In the genomic region with DNA sequence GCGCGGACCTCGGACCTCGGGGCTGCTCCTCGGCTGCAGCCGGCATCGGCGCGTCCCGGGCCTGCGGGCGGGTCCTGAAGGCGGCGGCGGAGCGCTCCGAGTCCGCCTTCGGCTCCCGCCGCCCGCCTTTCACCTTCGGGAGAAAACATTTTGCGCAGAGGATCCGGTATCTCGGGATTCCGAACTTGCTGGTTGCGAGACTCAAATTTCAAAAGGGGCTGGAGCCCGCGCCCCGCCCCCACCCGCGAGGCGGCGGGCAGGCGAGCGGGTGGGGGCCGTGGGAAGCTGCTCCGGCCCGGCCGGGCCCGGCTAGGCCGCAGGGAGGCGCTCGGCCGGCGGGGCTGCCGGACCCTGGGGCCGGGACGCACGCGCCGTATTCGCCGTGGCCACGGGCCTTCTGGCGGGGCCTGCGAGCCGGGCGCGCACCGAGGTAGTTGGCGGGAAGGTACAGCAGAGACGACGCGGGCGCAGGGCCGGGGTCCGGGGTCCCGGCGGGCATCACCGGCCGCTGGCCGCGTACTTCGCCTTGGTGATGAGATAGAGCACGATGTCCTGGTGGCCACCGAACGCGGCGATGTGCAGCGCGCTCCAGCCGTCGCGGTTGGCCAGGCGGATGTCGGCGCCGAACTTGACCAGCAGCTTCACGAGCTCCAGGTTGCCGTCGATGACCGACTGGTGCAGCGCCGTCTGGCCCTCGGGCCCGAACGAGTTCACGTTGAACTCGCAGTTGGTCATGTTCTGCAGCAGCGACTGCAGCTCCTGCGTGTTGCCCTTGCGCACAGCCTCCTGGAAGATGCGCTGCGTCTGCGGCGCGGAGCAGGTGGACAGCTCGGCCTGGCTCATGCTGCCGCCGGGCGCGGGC, we compare ENCODE assay signal across 8 cellular contexts. TPM values are rescaled to one million over a fixed set of nuclear protein-coding genes. Genes with fewer than 3 reads are reported as not detected.
A peak's percentile ranks its signal among the peaks of the same experiment; 100 is the strongest.
DNase-seq lines count a peak whose midpoint lies in the region; ATAC-seq and TF ChIP-seq lines count a peak whose summit lies in the region.

No MANE protein-coding gene starts in this region.

- peaks cover 65% of the 10 kb centered on the region for H3K4me1 ChIP-seq in Panc1 (ENCODE audit: control insufficient read depth, insufficient read depth, low read length)
- H3K4me1 ChIP-seq in lower lobe of right lung = peaks cover 68% of the 10 kb centered on the region
- H3K4me1 ChIP-seq in transverse colon = peaks cover 24 to 77% (median 67%) of the 10 kb centered on the region in 4 donors

- H3K27ac ChIP-seq in Panc1 (ENCODE audit: low read length) (peak overlapping the region; percentile 25; the same call in 1 of the 2 replicates), lower lobe of right lung (peak overlapping the region; percentile 77), transverse colon (peak overlapping the region; percentile 86 to 91 (median 88))

- TF ChIP-seq POLR2A in transverse colon (IDR thresholded peaks at IDR 0.05) = no peak

- DNase-seq in Right ventricle myocardium inferior (ENCODE audit: missing footprints) = peak; percentile 50
- DNase-seq in cardiac septum (ENCODE audit: low spot score) = no peak
- DNase-seq in Panc1 (ENCODE audit: low read depth, low spot score) = no peak
- DNase-seq in cerebellum (ENCODE audit: low spot score) = peak; percentile 44
- peak; percentile 58 for DNase-seq in lower lobe of right lung
- peak; percentile 26 for DNase-seq in transverse colon

- H3K9me3 ChIP-seq in Panc1 (ENCODE audit: control insufficient read depth, insufficient read depth, low read depth, low read length) (no peaks in the 10 kb centered on the region), lower lobe of right lung (no peaks in the 10 kb centered on the region), transverse colon (no peaks in the 10 kb centered on the region)

- ATAC-seq in Right ventricle myocardium inferior = no peak
- peak; percentile 10 for ATAC-seq in HG02938 (IDR thresholded peaks at IDR 0.05; ENCODE audit: unreplicated experiment)
- ATAC-seq in Panc1 = peak; percentile 23
- peak in 1 of 2 donors; percentile 11 for ATAC-seq in lower lobe of right lung
- ATAC-seq in GM19324 (IDR thresholded peaks at IDR 0.05; ENCODE audit: low FRiP score, unreplicated experiment) = no peak

- TF ChIP-seq EP300 in transverse colon (IDR thresholded peaks at IDR 0.05; ENCODE audit: low read depth) = no peak

- POLR2A ChIA-PET in Panc1 (lab: Charles Lee) = interaction anchor here (0.7 kb wide), 1 partner anchor 266 kb away, joined by 3 read pairs; no protein-coding TSS in a partner anchor

- H3K36me3 ChIP-seq in Panc1 (ENCODE audit: control insufficient read depth, insufficient read depth, low read length) (no peaks in the 10 kb centered on the region), lower lobe of right lung (no peaks in the 10 kb centered on the region), transverse colon (no peaks in the 10 kb centered on the region)

- TF ChIP-seq CTCF in Panc1 (IDR thresholded peaks at IDR 0.05) (peak; percentile 81), lower lobe of right lung (IDR thresholded peaks at IDR 0.05) (peak; percentile 7), transverse colon (IDR thresholded peaks at IDR 0.05) (no peak)

- in situ Hi-C loops in Panc1 (cut with HindIII; ENCODE audit: low pct_unique_long_range_greater_than_20kb, low sequenced_read_pairs) (no loop called here), transverse colon (cut with MboI; ENCODE audit: low pct_ligation_motif_present in 1 of 4, low pct_unique_long_range_greater_than_20kb in 1 of 4, low sequenced_read_pairs in 3 of 4) (no loop called here)

- H3K27me3 ChIP-seq in Panc1 (ENCODE audit: control insufficient read depth, insufficient read depth, low read length) (no peaks in the 10 kb centered on the region), lower lobe of right lung (ENCODE audit: low read depth) (peaks cover 46% of the 10 kb centered on the region), transverse colon (peaks cover 47% of the 10 kb centered on the region)

- no TSS peak for BruUV-seq in Panc1 (replicated peaks; lab: Mats Ljungman, UMichigan)

- intact Hi-C loops in Right ventricle myocardium inferior (cut with DNase I) = loop anchor here (2.0 kb wide), 1 partner anchor 61 kb away; a partner anchor contains a TSS
- intact Hi-C loops in cardiac septum (cut with DNase I) = no loop called here
- intact Hi-C loops in Panc1 (cut with micrococcal nuclease; ENCODE audit: unreplicated experiment) = no loop called here
- intact Hi-C loops in lower lobe of right lung (cut with DNase I) = no loop called here
- intact Hi-C loops in transverse colon (cut with DNase I; ENCODE audit: low total_unique reads) = no loop called here

- H3K4me3 ChIP-seq in Panc1 (ENCODE audit: low read depth in 2 of 2, low read length in 2 of 2) = peak overlapping the region; percentile 54 to 74
- H3K4me3 ChIP-seq in lower lobe of right lung = peak overlapping the region; percentile 63
- peak overlapping the region; percentile 43 to 69 (median 61) for H3K4me3 ChIP-seq in transverse colon

- WGBS in transverse colon (ENCODE audit: low coverage in 1 of 2), 2 donors = 0% methylated on average over 6 of the region's 114 CpGs; no CpG with 5 or more reads in 1 of the 2 donors

- CTCF ChIA-PET in Panc1 (lab: Charles Lee) = interaction anchor here (1.2 to 2.0 kb wide), 2 partner anchors 14 to 107 kb away, joined by 4 to 7 read pairs; no protein-coding TSS in a partner anchor

RNA-seq across cellular contexts. Expression of a gene that starts 0.8 kb away (rescaled TPM):
- total RNA-seq in Right ventricle myocardium inferior (4.7 TPM), cardiac septum (11.7 TPM), Panc1 (2021; ENCODE audit: unreplicated experiment) (16.9 TPM), cerebellum (4.4 TPM), lower lobe of right lung (6.5 TPM), transverse colon (100 to 1,000 TPM in 3 of 4 donors, 10 to 100 TPM in 1; 92.0 to 343 (median 134) TPM)
- 20.6 TPM for polyA plus RNA-seq in Panc1 (2012; ENCODE audit: insufficient read length)

RNA-seq across cellular contexts. Expression of a gene that starts 23.8 kb away (rescaled TPM):
- total RNA-seq in Right ventricle myocardium inferior (16.5 TPM), cardiac septum (13.9 TPM), Panc1 (2021; ENCODE audit: unreplicated experiment) (37.1 TPM), cerebellum (0.91 TPM), lower lobe of right lung (27.2 TPM), transverse colon (100 to 1,000 TPM in 1 of 4 donors, 10 to 100 TPM in 3; 49.2 to 121 (median 71.7) TPM)
- 33.1 TPM for polyA plus RNA-seq in Panc1 (2012; ENCODE audit: insufficient read length)

RNA-seq across cellular contexts. Expression of a gene that starts 46.2 kb away (rescaled TPM):
- total RNA-seq in Right ventricle myocardium inferior (37.9 TPM), cardiac septum (37.2 TPM), Panc1 (2021; ENCODE audit: unreplicated experiment) (62.4 TPM), cerebellum (27.1 TPM), lower lobe of right lung (44.7 TPM), transverse colon (10 to 100 TPM; 28.1 to 90.5 (median 53.9) TPM)
- 94.0 TPM for polyA plus RNA-seq in Panc1 (2012; ENCODE audit: insufficient read length)

RNA-seq across cellular contexts. Expression of a gene that starts 50.2 kb away (rescaled TPM):
- total RNA-seq in Right ventricle myocardium inferior (1.4 TPM), cardiac septum (not detected), Panc1 (2021; ENCODE audit: unreplicated experiment) (0.26 TPM), cerebellum (not detected), lower lobe of right lung (0.38 TPM), transverse colon (not detected)
- polyA plus RNA-seq in Panc1 (2012; ENCODE audit: insufficient read length) = 0.28 TPM

Comparison
In these comparisons a context has a peak if more than half of its experiments do, and no peak if none do; other contexts are left out.
1. DNase-seq: peak in Right ventricle myocardium inferior (single experiment), cerebellum (single experiment), lower lobe of right lung (single experiment) and transverse colon (single experiment); none in cardiac septum (single experiment) and Panc1 (single experiment).
2. ATAC-seq: peak in HG02938 (single experiment) and Panc1 (single experiment); none in Right ventricle myocardium inferior (single experiment) and GM19324 (single experiment).
3. H3K27ac ChIP-seq: peak in every context shown above with its lines; median percentile 88 in transverse colon; 77 in lower lobe of right lung; 25 in Panc1.
4. CTCF ChIP-seq: peak in Panc1 (single experiment) and lower lobe of right lung (single experiment); none in transverse colon (0 of 5).
5. Peak in every context shown above with its lines, with median percentiles within 50 percentile points of each other: H3K4me3 ChIP-seq.